20 cellular contexts compared by ENCODE assay signal in genomic region chr10:2037966-2038493, GRCh38.
A peak's percentile ranks its signal among the peaks of the same experiment; 100 is the strongest.
DNase-seq lines count a peak whose midpoint lies in the region; ATAC-seq lines count a peak whose summit lies in the region.
"Had no signal": no experiment of that assay in that cellular context is flagged by ENCODE, and none has a peak within 500 bp of the region (broad histone marks: within the 10 kb centered on the region; RNA-seq: fewer than 3 reads in every experiment).

No MANE protein-coding gene starts in this region.

- no peak for ATAC-seq in GM21619 (IDR thresholded peaks at IDR 0.05; ENCODE audit: unreplicated experiment)
- ATAC-seq: PC-3 had no signal

- peak; percentile 11 for DNase-seq in activated CD4-positive, alpha-beta T cell treated with anti-CD3 and anti-CD28 coated beads for 48 hours
- DNase-seq in activated CD4-positive, alpha-beta T cell treated with anti-CD3 and anti-CD28 coated beads, Interleukin-2, amount 50 U/mL, for 1 hour: no peak
- peak; percentile 70 for DNase-seq in HT1080 (ENCODE audit: low read depth)
- peak; percentile 41 for DNase-seq in NOMO-1 treated with DMSO at 0.1 percent for 48 hours (lab: John Stamatoyannopoulos, UW; ENCODE audit: unreplicated experiment)
- DNase-seq in renal cortical epithelial cell (ENCODE audit: low read depth): peak; percentile 40
- no peak for DNase-seq in C1 segment of cervical spinal cord (lab: John Stamatoyannopoulos, UW)
- no peak for DNase-seq in cerebellum (ENCODE audit: low spot score)
- DNase-seq: CD4-positive, CD25-positive, alpha-beta regulatory T cell; COR-L47; DND-41; NCI-H1092 treated with DMSO at 0.1 percent for 48 hours; NCI-H1436 treated with DMSO at 0.1 percent for 48 hours; NCI-H2029; NCI-H2227 treated with DMSO at 0.1 percent for 48 hours; NCI-H510A treated with DMSO at 0.1 percent for 48 hours; NCI-H748 treated with DMSO at 0.1 percent for 48 hours; PC-3; SHP77 treated with DMSO at 0.1 percent for 48 hours; SK-N-SH had no signal

Comparison
In these comparisons a context has a peak if more than half of its experiments do, and no peak if none do; other contexts are left out.
1. DNase-seq: peak in activated CD4-positive, alpha-beta T cell treated with anti-CD3 and anti-CD28 coated beads for 48 hours (single experiment), HT1080 (single experiment), NOMO-1 treated with DMSO at 0.1 percent for 48 hours (single experiment) and renal cortical epithelial cell (single experiment); none in activated CD4-positive, alpha-beta T cell treated with anti-CD3 and anti-CD28 coated beads, Interleukin-2, amount 50 U/mL, for 1 hour (single experiment), C1 segment of cervical spinal cord (0 of 14) and cerebellum (single experiment).